26 cellular contexts compared by ENCODE assay signal in the genomic region with DNA sequence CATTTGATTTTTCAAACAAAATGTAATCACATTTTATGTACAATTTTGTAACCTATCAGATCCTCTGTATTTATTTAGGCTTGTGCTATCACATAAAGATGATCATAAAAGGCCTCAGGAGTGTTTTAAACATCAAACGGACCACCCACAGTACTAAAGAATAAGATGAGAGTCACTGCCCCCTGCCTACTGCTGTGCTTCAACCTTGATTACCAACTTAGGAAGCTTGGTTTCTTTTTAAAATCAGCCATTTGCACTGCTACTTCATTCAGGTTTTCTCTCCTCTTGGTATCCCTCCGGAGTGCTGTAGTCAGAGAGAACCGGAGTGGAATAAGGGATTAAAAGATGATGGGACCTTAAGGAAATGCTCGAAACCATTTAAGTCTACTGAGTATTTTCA. TPM values are rescaled to one million over a fixed set of nuclear protein-coding genes. Genes with fewer than 3 reads are reported as not detected.
A peak's percentile ranks its signal among the peaks of the same experiment; 100 is the strongest.
DNase-seq lines count a peak whose midpoint lies in the region; ATAC-seq and TF ChIP-seq lines count a peak whose summit lies in the region.
"Had no signal": no experiment of that assay in that cellular context is flagged by ENCODE, and none has a peak within 500 bp of the region (broad histone marks: within the 10 kb centered on the region; RNA-seq: fewer than 3 reads in every experiment).

No MANE protein-coding gene starts in this region.

- DNase-seq in right cardiac atrium: no peak
- no peak for DNase-seq in right atrium auricular region (ENCODE audit: low spot score)
- DNase-seq in WTC11 (ENCODE audit: low spot score): no peak
- DNase-seq in iPS-NIHi7 (ENCODE audit: extremely low spot score): peak; percentile 38
- DNase-seq in SW 1271 (lab: John Stamatoyannopoulos, UW): no peak
- DNase-seq in hepatic stellate cell (ENCODE audit: low spot score): no peak
- DNase-seq: CD4-positive, CD25-positive, alpha-beta regulatory T cell; DMS153; DND-41; GM23248; MM.1S; NCI-H1048; NCI-H1417; NCI-H1694 treated with DMSO at 0.1 percent for 48 hours; NCI-H2081; NCI-H2227 treated with DMSO at 0.1 percent for 48 hours; NCI-H526 treated with DMSO at 0.1 percent for 48 hours; Peyer's patch had no signal

- whole genome bisulfite sequencing in right cardiac atrium: 56% methylated on average over 4 of the region's 4 CpGs

- TF ChIP-seq CTCF in right atrium auricular region (IDR thresholded peaks at IDR 0.05): no peak
- TF ChIP-seq CTCF in WTC11 (IDR thresholded peaks at IDR 0.05): no peak

- H3K27me3 Mint-ChIP-seq in WTC11 (ENCODE audit: low read depth): peaks cover 28% of the 10 kb centered on the region

- POLR2A ChIA-PET in WTC11 (lab: Charles Lee): interaction anchor here (0.5 kb wide), 1 partner anchor 58 kb away, joined by 3 read pairs; no protein-coding TSS in a partner anchor

- H3K36me3 Mint-ChIP-seq in WTC11: peaks cover 9% of the 10 kb centered on the region
- H3K36me3 Mint-ChIP-seq: CD4-positive, CD25-positive, alpha-beta regulatory T cell; IgD-negative memory B cell had no signal

- H3K4me1 ChIP-seq in right cardiac atrium (ENCODE audit: control insufficient read depth, insufficient read depth, low read length) (no peaks in the 10 kb centered on the region), right atrium auricular region (peaks cover 0 to 13% of the 10 kb centered on the region in 2 donors)
- H3K4me1 ChIP-seq: BLaER1, Peyer's patch had no signal

- ATAC-seq in right cardiac atrium (no peak), WTC11 (peak; percentile 87), GM21717 (IDR thresholded peaks at IDR 0.05; ENCODE audit: unreplicated experiment) (no peak)
- ATAC-seq: HCT116, SK-N-SH treated with all-trans-retinoic acid at 6 μM for 48 hours had no signal

- H3K9me3 ChIP-seq in right cardiac atrium (ENCODE audit: control insufficient read depth, low read length) (no peaks in the 10 kb centered on the region), right atrium auricular region (peaks cover 0 to 5% of the 10 kb centered on the region in 2 donors)
- H3K9me3 ChIP-seq: BLaER1, Peyer's patch had no signal

- H3K27ac Mint-ChIP-seq in WTC11: no peak overlapping the region
- H3K27ac Mint-ChIP-seq: CD4-positive, CD25-positive, alpha-beta regulatory T cell; IgD-negative memory B cell had no signal

- peak overlapping the region; percentile 35 for H3K4me3 ChIP-seq in right cardiac atrium (ENCODE audit: low read length)
- H3K4me3 ChIP-seq in right atrium auricular region: no peak overlapping the region
- H3K4me3 ChIP-seq: BLaER1, GM23248, Peyer's patch had no signal

- no peak overlapping the region for H3K27ac ChIP-seq in right cardiac atrium (ENCODE audit: low read length)
- no peak overlapping the region for H3K27ac ChIP-seq in right atrium auricular region
- H3K27ac ChIP-seq: BLaER1, GM23248, KMS-11, Peyer's patch had no signal

- H3K4me3 Mint-ChIP-seq in WTC11: no peak overlapping the region
- H3K4me3 Mint-ChIP-seq: CD4-positive, CD25-positive, alpha-beta regulatory T cell; IgD-negative memory B cell had no signal

- CTCF ChIA-PET in WTC11 (lab: Charles Lee): interaction anchor here (0.8 to 2.1 kb wide), 6 partner anchors 10 to 722 kb away, joined by 3 to 24 read pairs (median 4); no protein-coding TSS in a partner anchor

- no peaks in the 10 kb centered on the region for H3K36me3 ChIP-seq in right atrium auricular region
- H3K36me3 ChIP-seq: BLaER1, Peyer's patch had no signal

- H3K4me1 Mint-ChIP-seq in WTC11: peaks cover 19% of the 10 kb centered on the region
- H3K4me1 Mint-ChIP-seq: CD4-positive, CD25-positive, alpha-beta regulatory T cell; IgD-negative memory B cell had no signal

- H3K9me3 Mint-ChIP-seq in WTC11: peaks cover 15% of the 10 kb centered on the region

- intact Hi-C loops in right cardiac atrium (cut with DNase I): no loop called here

- H3K27me3 ChIP-seq in right cardiac atrium (ENCODE audit: control insufficient read depth, insufficient read depth) (no peaks in the 10 kb centered on the region), right atrium auricular region (no peaks in the 10 kb centered on the region)
- H3K27me3 ChIP-seq: BLaER1, Peyer's patch had no signal

TF ChIP-seq in WTC11, 78 proteins besides CTCF, POLR2A, EP300 and RAD21 (continues in another document):
- TF ChIP-seq FOXJ3 (CRISPR knock-in tag; IDR thresholded peaks at IDR 0.05; ENCODE audit: borderline replicate concordance): no peak
- no peak for TF ChIP-seq EMX1 (CRISPR knock-in tag; IDR thresholded peaks at IDR 0.05)
- TF ChIP-seq TEAD4 (CRISPR knock-in tag; IDR thresholded peaks at IDR 0.05): no peak
- TF ChIP-seq KAT7 (CRISPR knock-in tag; IDR thresholded peaks at IDR 0.05; ENCODE audit: borderline replicate concordance): no peak
- TF ChIP-seq, protein P1, sequence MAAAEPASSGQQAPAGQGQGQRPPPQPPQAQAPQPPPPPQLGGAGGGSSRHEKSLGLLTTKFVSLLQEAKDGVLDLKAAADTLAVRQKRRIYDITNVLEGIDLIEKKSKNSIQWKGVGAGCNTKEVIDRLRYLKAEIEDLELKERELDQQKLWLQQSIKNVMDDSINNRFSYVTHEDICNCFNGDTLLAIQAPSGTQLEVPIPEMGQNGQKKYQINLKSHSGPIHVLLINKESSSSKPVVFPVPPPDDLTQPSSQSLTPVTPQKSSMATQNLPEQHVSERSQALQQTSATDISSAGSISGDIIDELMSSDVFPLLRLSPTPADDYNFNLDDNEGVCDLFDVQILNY (CRISPR knock-in tag; IDR thresholded peaks at IDR 0.05): no peak
- TF ChIP-seq ZNF121 (CRISPR knock-in tag; IDR thresholded peaks at IDR 0.05): no peak
- TF ChIP-seq RELA (CRISPR knock-in tag; IDR thresholded peaks at IDR 0.05; ENCODE audit: borderline replicate concordance): no peak
- TF ChIP-seq SOX15 (CRISPR knock-in tag; IDR thresholded peaks at IDR 0.05): no peak
- no peak for TF ChIP-seq NFATC4 (CRISPR knock-in tag; IDR thresholded peaks at IDR 0.05)
- no peak for TF ChIP-seq SMAD4 (CRISPR knock-in tag; IDR thresholded peaks at IDR 0.05)
- TF ChIP-seq, protein P2, sequence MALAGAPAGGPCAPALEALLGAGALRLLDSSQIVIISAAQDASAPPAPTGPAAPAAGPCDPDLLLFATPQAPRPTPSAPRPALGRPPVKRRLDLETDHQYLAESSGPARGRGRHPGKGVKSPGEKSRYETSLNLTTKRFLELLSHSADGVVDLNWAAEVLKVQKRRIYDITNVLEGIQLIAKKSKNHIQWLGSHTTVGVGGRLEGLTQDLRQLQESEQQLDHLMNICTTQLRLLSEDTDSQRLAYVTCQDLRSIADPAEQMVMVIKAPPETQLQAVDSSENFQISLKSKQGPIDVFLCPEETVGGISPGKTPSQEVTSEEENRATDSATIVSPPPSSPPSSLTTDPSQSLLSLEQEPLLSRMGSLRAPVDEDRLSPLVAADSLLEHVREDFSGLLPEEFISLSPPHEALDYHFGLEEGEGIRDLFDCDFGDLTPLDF (CRISPR knock-in tag; IDR thresholded peaks at IDR 0.05): no peak
- TF ChIP-seq ATF6 (CRISPR knock-in tag; IDR thresholded peaks at IDR 0.05): no peak
- no peak for TF ChIP-seq ZNF263 (CRISPR knock-in tag; IDR thresholded peaks at IDR 0.05; ENCODE audit: low read depth)
- no peak for TF ChIP-seq SMAD3 (CRISPR knock-in tag; IDR thresholded peaks at IDR 0.05; ENCODE audit: borderline replicate concordance)
- TF ChIP-seq, protein P3, sequence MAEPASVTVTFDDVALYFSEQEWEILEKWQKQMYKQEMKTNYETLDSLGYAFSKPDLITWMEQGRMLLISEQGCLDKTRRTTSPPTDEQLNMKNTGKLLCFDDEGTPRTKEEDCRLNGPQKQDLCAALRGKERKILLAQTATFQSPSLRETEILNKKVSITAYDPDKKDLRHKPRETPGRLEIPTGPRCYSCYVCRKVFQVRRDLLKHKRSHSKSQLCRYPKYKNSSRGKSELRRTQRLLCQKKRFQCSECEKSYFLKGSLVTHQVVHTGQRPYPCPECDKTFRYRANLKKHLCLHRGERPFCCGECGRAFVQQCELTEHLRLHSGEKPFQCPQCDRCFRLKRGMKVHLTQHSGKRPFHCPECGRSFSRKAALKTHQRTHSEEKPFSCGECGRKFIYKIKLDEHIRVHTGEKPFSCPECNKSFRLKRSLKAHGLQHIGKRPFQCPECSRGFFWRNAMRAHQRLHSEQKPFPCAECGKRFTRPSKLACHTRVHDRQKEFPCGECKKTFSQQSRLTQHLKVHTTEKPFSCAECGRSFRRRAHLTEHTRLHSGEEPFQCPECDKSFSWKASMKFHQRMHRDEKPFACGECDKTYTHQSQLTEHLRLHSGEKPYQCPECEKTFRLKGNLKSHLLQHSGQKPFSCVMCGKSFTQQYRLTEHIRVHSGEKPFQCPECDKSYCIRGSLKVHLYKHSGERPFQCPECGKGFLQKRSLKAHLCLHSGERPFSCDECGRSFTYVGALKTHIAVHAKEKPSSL (CRISPR knock-in tag; conservative IDR thresholded peaks at IDR 0.05): no peak
- TF ChIP-seq OVOL2 (CRISPR knock-in tag; IDR thresholded peaks at IDR 0.05; ENCODE audit: borderline replicate concordance): no peak

RNA-seq across cellular contexts. Expression of gene C7, which starts 6.9 kb away (rescaled TPM):
- total RNA-seq in right cardiac atrium (1,000 to 10,000 TPM in 1 of 4 donors, 100 to 1,000 TPM in 3; 566 to 1,240 (median 707) TPM), right atrium auricular region (100 to 1,000 TPM; 176 to 687 TPM), WTC11 (2021) (1.4 to 4.5 TPM (median 1.4 TPM) in 3 replicates)
- 518 TPM for polyA plus RNA-seq in right cardiac atrium
- total RNA-seq: A172; CD4-positive, CD25-positive, alpha-beta regulatory T cell; GM23248; NCI-H460 had no signal
- polyA plus RNA-seq: CD4-positive, CD25-positive, alpha-beta regulatory T cell; GM23248; IgD-negative memory B cell had no signal

Comparison
In these comparisons a context has a peak if more than half of its experiments do, and no peak if none do; other contexts are left out.
1. RNA of gene C7, which starts 6.9 kb away (total RNA-seq): 566 to 1,240 TPM in right cardiac atrium and 176 to 687 TPM in right atrium auricular region; 1.4 to 4.5 TPM in WTC11; every median in the first group is over 10 times any median in the second.